Comparison of ENCODE assay signal across 17 cellular contexts in the genomic region with DNA sequence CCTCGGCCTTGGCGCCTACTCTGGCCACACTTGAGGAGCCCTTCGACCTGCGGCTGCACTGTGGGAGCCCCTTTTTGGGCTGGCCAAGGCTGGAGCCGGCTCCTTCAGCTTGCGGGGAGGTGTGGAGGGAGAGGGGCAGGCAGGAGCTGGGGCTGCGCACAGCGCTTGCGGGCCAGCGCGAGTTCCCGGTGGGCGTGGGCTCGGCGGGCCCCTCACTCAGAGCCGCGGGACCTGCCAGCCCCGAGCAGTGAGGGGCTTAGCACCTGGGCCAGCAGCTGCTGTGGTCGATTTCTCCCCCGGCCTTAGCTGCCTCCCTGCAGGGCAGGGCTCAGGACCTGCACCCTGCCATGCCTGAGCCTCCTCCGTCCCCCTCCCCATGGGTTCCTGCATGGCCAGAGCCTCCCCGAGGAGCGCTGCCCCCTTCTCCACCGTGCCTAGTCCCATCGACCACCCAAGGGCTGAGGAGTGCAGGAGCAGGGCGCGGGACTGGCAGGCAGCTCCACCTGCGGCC.
"Had no signal": no experiment of that assay in that cellular context is flagged by ENCODE, and none has a peak within 500 bp of the region (broad histone marks: within the 10 kb centered on the region; RNA-seq: fewer than 3 reads in every experiment).

No MANE protein-coding gene starts in this region.

- H3K36me3 Mint-ChIP-seq: activated naive CD4-positive, alpha-beta T cell treated with anti-CD3 and anti-CD28 coated beads, Interleukin-2, amount 10 ng/mL, durations not matched to agents 7 days and 5 days had no signal

- H3K4me3 ChIP-seq: adrenal gland, body of pancreas, heart left ventricle, SJSA1, stomach, thyroid gland had no signal

- H3K4me1 Mint-ChIP-seq: activated naive CD4-positive, alpha-beta T cell treated with anti-CD3 and anti-CD28 coated beads, Interleukin-2, amount 10 ng/mL, durations not matched to agents 7 days and 5 days; central memory CD8-positive, alpha-beta T cell had no signal

- H3K27ac ChIP-seq: adrenal gland, body of pancreas, heart left ventricle, neutrophil, SJSA1, stomach, thyroid gland had no signal

- H3K9me3 ChIP-seq: adrenal gland, body of pancreas, heart left ventricle, neutrophil, SJSA1, thyroid gland had no signal

- H3K36me3 ChIP-seq: adrenal gland, heart left ventricle, neutrophil, SJSA1, stomach, thyroid gland had no signal

- H3K27ac Mint-ChIP-seq: activated CD8-positive, alpha-beta T cell treated with anti-CD3 and anti-CD28 coated beads for 36 hours; activated naive CD4-positive, alpha-beta T cell treated with anti-CD3 and anti-CD28 coated beads, Interleukin-2, amount 10 ng/mL, durations not matched to agents 7 days and 5 days; activated T-helper 1 cell treated with anti-CD3 and anti-CD28 coated beads, Interleukin-12 subunit alpha, Interleukin-12 subunit beta, Interleukin-2, Interleukin-4 antibody, amounts not matched to agents 30 ng/mL and 10 ng/mL and 1 ng/mL, durations not matched to agents 14 hours and 24 hours and 36 hours had no signal

- H3K4me1 ChIP-seq: adrenal gland, body of pancreas, heart left ventricle, SJSA1, stomach, thyroid gland had no signal

- H3K4me3 Mint-ChIP-seq: activated CD8-positive, alpha-beta T cell treated with anti-CD3 and anti-CD28 coated beads for 36 hours; activated naive CD4-positive, alpha-beta T cell treated with anti-CD3 and anti-CD28 coated beads, Interleukin-2, amount 10 ng/mL, durations not matched to agents 7 days and 5 days; activated T-helper 1 cell treated with anti-CD3 and anti-CD28 coated beads, Interleukin-12 subunit alpha, Interleukin-12 subunit beta, Interleukin-2, Interleukin-4 antibody, amounts not matched to agents 30 ng/mL and 10 ng/mL and 1 ng/mL, durations not matched to agents 14 hours and 24 hours and 36 hours; central memory CD8-positive, alpha-beta T cell had no signal

- H3K27me3 Mint-ChIP-seq: activated CD8-positive, alpha-beta T cell treated with anti-CD3 and anti-CD28 coated beads for 36 hours; activated naive CD4-positive, alpha-beta T cell treated with anti-CD3 and anti-CD28 coated beads, Interleukin-2, amount 10 ng/mL, durations not matched to agents 7 days and 5 days; central memory CD8-positive, alpha-beta T cell had no signal

- ATAC-seq: activated CD8-positive, alpha-beta T cell treated with anti-CD3 and anti-CD28 coated beads for 36 hours; body of pancreas; heart left ventricle had no signal

- DNase-seq: activated CD4-positive, alpha-beta T cell treated with anti-CD3 and anti-CD28 coated beads for 4 hours; activated CD8-positive, alpha-beta memory T cell treated with anti-CD3 and anti-CD28 coated beads, Interleukin-2, amount 50 U/mL, for 4 hours; activated CD8-positive, alpha-beta T cell treated with anti-CD3 and anti-CD28 coated beads for 36 hours; activated naive CD4-positive, alpha-beta T cell treated with anti-CD3 and anti-CD28 coated beads, Interleukin-2, amount 10 ng/mL, durations not matched to agents 7 days and 5 days; effector memory CD4-positive, alpha-beta T cell; islet precursor cell; midbrain; stomach; SW 1271; thyroid gland had no signal

- H3K27me3 ChIP-seq: adrenal gland, body of pancreas, heart left ventricle, neutrophil, SJSA1, stomach, thyroid gland had no signal
